ENCODE assay signal across 26 cellular contexts in the genomic region with DNA sequence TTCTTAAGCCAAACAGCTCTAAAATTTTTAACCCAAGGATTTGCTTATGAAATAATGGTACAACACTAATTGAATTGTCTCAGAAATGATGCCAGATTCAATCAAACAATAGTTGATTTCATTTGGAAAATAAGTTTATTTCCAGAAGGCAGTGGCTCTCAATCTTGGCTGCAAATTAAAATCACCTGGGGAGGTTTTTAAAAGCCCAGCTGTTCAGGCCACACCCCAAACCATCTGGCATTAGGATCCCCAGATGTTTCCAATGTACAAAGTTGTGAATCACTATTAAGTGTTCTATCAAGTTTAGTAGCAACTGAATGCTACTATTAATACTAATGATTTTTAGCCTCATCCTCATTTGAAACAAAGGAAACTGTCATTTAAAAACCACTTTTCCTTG. TPM values are rescaled to one million over a fixed set of nuclear protein-coding genes. Genes with fewer than 3 reads are reported as not detected.
DNase-seq lines count a peak whose midpoint lies in the region; ATAC-seq and TF ChIP-seq lines count a peak whose summit lies in the region.
"Had no signal": no experiment of that assay in that cellular context is flagged by ENCODE, and none has a peak within 500 bp of the region (broad histone marks: within the 10 kb centered on the region; RNA-seq: fewer than 3 reads in every experiment).

No MANE protein-coding gene starts in this region.

- ATAC-seq in activated T-cell treated with anti-CD3 and anti-CD28 coated beads, Interleukin-2, amount 50 U/mL, for 72 hours (replicated peaks in 1 of 2), result no peak
- no peak for ATAC-seq in T-cell (replicated peaks in 1 of 4)
- no peak for ATAC-seq in stimulated activated naive B cell treated with anti-CD40 and anti-IgM and Interleukin-4, amounts not matched to agents 10 μg/mL and 1 μg/mL and 100 μg/mL, for 72 hours (replicated peaks)
- no peak for ATAC-seq in GM19351 (IDR thresholded peaks at IDR 0.05; ENCODE audit: unreplicated experiment)
- no peak for ATAC-seq in GM21526 (IDR thresholded peaks at IDR 0.05; ENCODE audit: low FRiP score, unreplicated experiment)
- ATAC-seq: K562 had no signal

- POLR2A ChIA-PET in T-cell (lab: Charles Lee), result interaction anchor here in 1 of 2 donors (0.6 kb wide), 1 partner anchor 12 kb away, joined by 3 read pairs; no protein-coding TSS in a partner anchor

- H3K4me1 Mint-ChIP-seq in activated T-cell treated with anti-CD3 and anti-CD28 coated beads, Interleukin-2, amount 50 U/mL, for 72 hours (ENCODE audit: low read depth), result peaks cover 23% of the 10 kb centered on the region
- peaks cover 20 to 32% (median 24%) of the 10 kb centered on the region in 3 donors for H3K4me1 Mint-ChIP-seq in T-cell
- H3K4me1 Mint-ChIP-seq in stimulated activated naive B cell treated with anti-CD40 and anti-IgM and Interleukin-4, amounts not matched to agents 10 μg/mL and 1 μg/mL and 100 μg/mL, for 72 hours, result peaks cover 3 to 17% of the 10 kb centered on the region in 2 donors
- H3K4me1 Mint-ChIP-seq: nephron progenitor cell had no signal

- H3K27me3 Mint-ChIP-seq in activated T-cell treated with anti-CD3 and anti-CD28 coated beads, Interleukin-2, amount 50 U/mL, for 72 hours (ENCODE audit: low read depth), result no peaks in the 10 kb centered on the region
- H3K27me3 Mint-ChIP-seq in T-cell, result no peaks in the 10 kb centered on the region
- no peaks in the 10 kb centered on the region for H3K27me3 Mint-ChIP-seq in stimulated activated naive B cell treated with anti-CD40 and anti-IgM and Interleukin-4, amounts not matched to agents 10 μg/mL and 1 μg/mL and 100 μg/mL, for 72 hours
- H3K27me3 Mint-ChIP-seq: stimulated activated naive CD8-positive, alpha-beta T cell treated with anti-CD3 and anti-CD28 coated beads, Interleukin-15, amount 100 ng/mL, for 72 hours had no signal

- peaks cover 15 to 49% of the 10 kb centered on the region in 2 donors for H3K36me3 Mint-ChIP-seq in activated T-cell treated with anti-CD3 and anti-CD28 coated beads, Interleukin-2, amount 50 U/mL, for 72 hours (ENCODE audit: insufficient read depth in 2 of 2)
- peaks cover 66% of the 10 kb centered on the region for H3K36me3 Mint-ChIP-seq in T-cell
- peaks cover 51 to 67% of the 10 kb centered on the region in 2 donors for H3K36me3 Mint-ChIP-seq in stimulated activated naive B cell treated with anti-CD40 and anti-IgM and Interleukin-4, amounts not matched to agents 10 μg/mL and 1 μg/mL and 100 μg/mL, for 72 hours

- TF ChIP-seq CTCF in fibroblast of mammary gland (conservative IDR thresholded peaks at IDR 0.05; ENCODE audit: control insufficient read depth, insufficient read depth, low read depth, low read length), result no peak

- peak overlapping the region; percentile 66 for H3K27ac Mint-ChIP-seq in activated T-cell treated with anti-CD3 and anti-CD28 coated beads, Interleukin-2, amount 50 U/mL, for 72 hours
- peak overlapping the region; percentile 41 to 92 for H3K27ac Mint-ChIP-seq in T-cell
- H3K27ac Mint-ChIP-seq in stimulated activated naive B cell treated with anti-CD40 and anti-IgM and Interleukin-4, amounts not matched to agents 10 μg/mL and 1 μg/mL and 100 μg/mL, for 72 hours, result peak overlapping the region; percentile 37

- H3K4me3 ChIP-seq in fibroblast of mammary gland (ENCODE audit: control insufficient read depth, low read depth, low read length), result no peak overlapping the region
- H3K4me3 ChIP-seq: BLaER1 treated with 17β-estradiol and CSF1 and Interleukin-3, amounts not matched to agents 10 nM and 100 nM; K562; prostate gland had no signal

- peak overlapping the region in 1 of 2 donors; percentile 23 for H3K4me3 Mint-ChIP-seq in activated T-cell treated with anti-CD3 and anti-CD28 coated beads, Interleukin-2, amount 50 U/mL, for 72 hours
- no peak overlapping the region for H3K4me3 Mint-ChIP-seq in T-cell
- H3K4me3 Mint-ChIP-seq in stimulated activated naive B cell treated with anti-CD40 and anti-IgM and Interleukin-4, amounts not matched to agents 10 μg/mL and 1 μg/mL and 100 μg/mL, for 72 hours, result peak overlapping the region in 1 of 2 donors; percentile 3
- H3K4me3 Mint-ChIP-seq: nephron progenitor cell had no signal

- CTCF ChIA-PET in T-cell (lab: Charles Lee), result no interaction called here

- DNase-seq in activated T-cell treated with anti-CD3 and anti-CD28 coated beads, Interleukin-2, amount 50 U/mL, for 72 hours, result no peak
- no peak for DNase-seq in activated T-cell treated with anti-CD3 and anti-CD28 coated beads, Interleukin-2, amount 50 U/mL, for 1 hour
- DNase-seq in T-cell (no peak), fibroblast of mammary gland (ENCODE audit: low read depth) (peak; percentile 76), NCI-H2171 treated with DMSO at 0.1 percent for 48 hours (lab: John Stamatoyannopoulos, UW) (no peak)
- no peak for DNase-seq in stimulated activated naive B cell treated with anti-CD40 and anti-IgM and Interleukin-4, amounts not matched to agents 10 μg/mL and 1 μg/mL and 100 μg/mL, for 72 hours
- DNase-seq: activated CD4-positive, alpha-beta T cell treated with anti-CD3 and anti-CD28 coated beads for 48 hours; activated CD8-positive, alpha-beta memory T cell treated with anti-CD3 and anti-CD28 coated beads, Interleukin-2, amount 50 U/mL, for 4 hours; activated gamma-delta T cell; aorta; effector memory CD4-positive, alpha-beta T cell; kidney glomerular epithelial cell; mesenchymal stem cell; NCI-H187; NCI-H446 treated with DMSO at 0.1 percent for 48 hours; nephron progenitor cell; NK-92 treated with Interleukin-12 subunit alpha and Interleukin-12 subunit beta, amount 100 ng/mL, for 24 hours; RPMI8226; stimulated activated CD4-positive, alpha-beta T cell treated with anti-CD3 and anti-CD28 coated beads, Interleukin-2, amount 100 ng/mL, for 24 hours; stimulated activated naive CD8-positive, alpha-beta T cell treated with anti-CD3 and anti-CD28 coated beads, Interleukin-15, amount 100 ng/mL, for 72 hours; trophoblast cell had no signal

- H3K9me3 Mint-ChIP-seq in activated T-cell treated with anti-CD3 and anti-CD28 coated beads, Interleukin-2, amount 50 U/mL, for 72 hours, result peaks cover 0 to 4% of the 10 kb centered on the region in 2 donors
- peaks cover 0 to 7% (median 4%) of the 10 kb centered on the region in 3 donors for H3K9me3 Mint-ChIP-seq in T-cell
- H3K9me3 Mint-ChIP-seq in stimulated activated naive B cell treated with anti-CD40 and anti-IgM and Interleukin-4, amounts not matched to agents 10 μg/mL and 1 μg/mL and 100 μg/mL, for 72 hours, result no peaks in the 10 kb centered on the region

RNA-seq across cellular contexts. Expression of a gene that starts 22.2 kb away (rescaled TPM):
- 10 to 100 TPM; 15.7 to 17.3 TPM for total RNA-seq in activated T-cell treated with anti-CD3 and anti-CD28 coated beads, Interleukin-2, amount 50 U/mL, for 72 hours
- total RNA-seq in T-cell, result 10 to 100 TPM; 13.2 to 27.2 (median 21.8) TPM

RNA-seq across cellular contexts. Expression of a gene that starts 44.6 kb away (rescaled TPM):
- 1 to 10 TPM; 8.9 to 9.0 TPM for total RNA-seq in activated T-cell treated with anti-CD3 and anti-CD28 coated beads, Interleukin-2, amount 50 U/mL, for 72 hours
- 10 to 100 TPM in 3 of 5 donors, 1 to 10 TPM in 2; 9.8 to 17.3 (median 12.3) TPM for total RNA-seq in T-cell
